In genomic region chr17:47699536-47699840, GRCh38 we compare ENCODE assay signal across 13 cellular contexts. TPM values are rescaled to one million over a fixed set of nuclear protein-coding genes. Genes with fewer than 3 reads are reported as not detected.
"Had no signal": no experiment of that assay in that cellular context is flagged by ENCODE, and none has a peak within 500 bp of the region (broad histone marks: within the 10 kb centered on the region; RNA-seq: fewer than 3 reads in every experiment).

No MANE protein-coding gene starts in this region.

- H3K9ac ChIP-seq: neural progenitor cell, parathyroid adenoma had no signal

- H3K36me3 ChIP-seq: colonic mucosa, neural progenitor cell had no signal

- H3K27ac ChIP-seq: adrenal gland, colonic mucosa, epithelial cell of prostate, gastrocnemius medialis, neural progenitor cell, parathyroid adenoma, SK-N-MC, tibial nerve had no signal

- H3K9me3 Mint-ChIP-seq: activated B cell treated with CpG ODN at 0.5 μM for 24 hours, neural progenitor cell had no signal

- DNase-seq: gastrocnemius medialis had no signal

- H3K36me3 Mint-ChIP-seq: neural progenitor cell had no signal

- H3K4me3 ChIP-seq: adrenal gland, colonic mucosa, gastrocnemius medialis, neural progenitor cell, SK-N-MC, tibial nerve had no signal

- ATAC-seq: gastrocnemius medialis, left ventricle myocardium superior had no signal

- H3K27me3 ChIP-seq: adrenal gland, colonic mucosa, gastrocnemius medialis, neural progenitor cell, tibial nerve had no signal

- H3K4me2 ChIP-seq: neural progenitor cell had no signal

- H3K9me3 ChIP-seq: adrenal gland, colonic mucosa, gastrocnemius medialis, tibial nerve had no signal

- H3K27ac Mint-ChIP-seq: neural progenitor cell had no signal

- H3K4me1 ChIP-seq: parathyroid adenoma had no signal

- H3K4me3 Mint-ChIP-seq: activated B cell treated with CpG ODN at 0.5 μM for 24 hours, neural progenitor cell, T-helper 17 cell had no signal

- H3K27me3 Mint-ChIP-seq: activated B cell treated with CpG ODN at 0.5 μM for 24 hours, T-helper 17 cell had no signal

RNA-seq across cellular contexts. Expression of gene TBX21, which starts 33.5 kb away (rescaled TPM):
- total RNA-seq: kidney epithelial cell, renal cortical epithelial cell had no signal
